In the genomic region with DNA sequence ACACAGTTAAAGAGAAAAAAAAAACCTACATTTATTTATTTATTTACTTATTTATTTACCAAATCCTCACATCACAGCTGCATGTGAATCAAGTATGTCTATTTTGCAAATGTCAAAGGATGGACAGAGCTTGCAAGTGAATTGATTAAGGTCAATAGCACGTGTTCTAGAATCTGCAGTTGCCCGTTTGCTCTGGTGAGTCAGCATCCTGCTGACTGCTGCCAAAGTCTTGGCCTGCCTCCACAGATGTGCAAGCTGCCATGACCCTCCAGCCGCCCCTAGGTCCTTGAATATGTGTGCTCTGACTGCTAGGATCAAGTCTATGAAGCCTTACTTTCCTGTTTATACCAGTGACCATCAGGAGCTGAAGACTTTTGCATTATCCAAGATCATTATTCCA, we compare ENCODE assay signal across 12 cellular contexts.
DNase-seq lines count a peak whose midpoint lies in the region; ATAC-seq and TF ChIP-seq lines count a peak whose summit lies in the region.
"Had no signal": no experiment of that assay in that cellular context is flagged by ENCODE, and none has a peak within 500 bp of the region (broad histone marks: within the 10 kb centered on the region; RNA-seq: fewer than 3 reads in every experiment).

No MANE protein-coding gene starts in this region.

- no peak overlapping the region for H3K9ac ChIP-seq in NT2/D1 (ENCODE audit: insufficient read length, low read depth)

- H3K27me3 ChIP-seq in NT2/D1 (ENCODE audit: insufficient read depth, insufficient read length) = no peaks in the 10 kb centered on the region
- H3K27me3 ChIP-seq in right lobe of liver = no peaks in the 10 kb centered on the region
- H3K27me3 ChIP-seq in dorsolateral prefrontal cortex = no peaks in the 10 kb centered on the region
- H3K27me3 ChIP-seq in aorta (ENCODE audit: control insufficient read depth in 1 of 2, insufficient read depth in 2 of 2, low read length in 1 of 2) = no peaks in the 10 kb centered on the region
- H3K27me3 ChIP-seq: spleen had no signal

- H3K9me3 ChIP-seq in NT2/D1 (ENCODE audit: insufficient read depth, low read length) (no peaks in the 10 kb centered on the region), right lobe of liver (no peaks in the 10 kb centered on the region), aorta (ENCODE audit: control insufficient read depth, low read length) (no peaks in the 10 kb centered on the region)
- H3K9me3 ChIP-seq: spleen had no signal

- peak; percentile 46 for ATAC-seq in HG03432 (IDR thresholded peaks at IDR 0.05; ENCODE audit: unreplicated experiment)
- ATAC-seq in right lobe of liver = peak; percentile 62 to 98 (median 74)
- ATAC-seq in aorta (ENCODE audit: low FRiP score) = no peak

- no peaks in the 10 kb centered on the region for H3K36me3 Mint-ChIP-seq in progenitor cell of endocrine pancreas (ENCODE audit: insufficient read depth)
- H3K36me3 Mint-ChIP-seq: mesothelial cell of epicardium had no signal

- no peak for TF ChIP-seq CTCF in right lobe of liver (IDR thresholded peaks at IDR 0.05)
- TF ChIP-seq CTCF in progenitor cell of endocrine pancreas (IDR thresholded peaks at IDR 0.05; ENCODE audit: unreplicated experiment) = no peak
- no peak for TF ChIP-seq CTCF in dorsolateral prefrontal cortex (IDR thresholded peaks at IDR 0.05 in 54 of 56, conservative IDR thresholded peaks at IDR 0.05 in 2 of 56; ENCODE audit: low read depth in 1 of 56, partially characterized antibody in 56 of 56)

- no peak overlapping the region for H3K27ac ChIP-seq in right lobe of liver
- H3K27ac ChIP-seq in dorsolateral prefrontal cortex = no peak overlapping the region
- H3K27ac ChIP-seq in aorta (ENCODE audit: low read depth in 1 of 2, low read length in 2 of 2) = no peak overlapping the region
- H3K27ac ChIP-seq: spleen, WERI-Rb-1 had no signal

- H3K4me1 ChIP-seq in NT2/D1 (ENCODE audit: insufficient read depth, insufficient read length) (no peaks in the 10 kb centered on the region), right lobe of liver (no peaks in the 10 kb centered on the region), aorta (ENCODE audit: control insufficient read depth in 1 of 2, insufficient read depth in 2 of 2, low read length in 2 of 2) (no peaks in the 10 kb centered on the region)
- H3K4me1 ChIP-seq: spleen had no signal

- no peak for TF ChIP-seq POLR2A in right lobe of liver (IDR thresholded peaks at IDR 0.05)

- no peaks in the 10 kb centered on the region for H3K36me3 ChIP-seq in NT2/D1 (ENCODE audit: insufficient read depth, insufficient read length, low read length)
- no peaks in the 10 kb centered on the region for H3K36me3 ChIP-seq in right lobe of liver
- H3K36me3 ChIP-seq in aorta (ENCODE audit: control insufficient read depth in 1 of 2, insufficient read depth in 2 of 2, low read length in 1 of 2) = no peaks in the 10 kb centered on the region
- H3K36me3 ChIP-seq: spleen, WERI-Rb-1 had no signal

- H3K4me1 Mint-ChIP-seq in progenitor cell of endocrine pancreas (ENCODE audit: low read depth) = no peaks in the 10 kb centered on the region

- peaks cover 5% of the 10 kb centered on the region for H3K27me3 Mint-ChIP-seq in progenitor cell of endocrine pancreas

- intact Hi-C loops in right lobe of liver (cut with DNase I) (no loop called here), dorsolateral prefrontal cortex (cut with DNase I) (no loop called here), aorta (cut with DNase I) (no loop called here)

- H3K27ac Mint-ChIP-seq in progenitor cell of endocrine pancreas = no peak overlapping the region
- H3K27ac Mint-ChIP-seq: CD4-positive, alpha-beta T cell; mesothelial cell of epicardium had no signal

- DNase-seq in NT2/D1 (ENCODE audit: low read depth, low spot score) = peak; percentile 18
- peak; percentile 5 for DNase-seq in dermis blood vessel endothelial cell
- peak in 1 of 3 donors; percentile 61 for DNase-seq in right lobe of liver
- no peak for DNase-seq in progenitor cell of endocrine pancreas (ENCODE audit: low spot score, unreplicated experiment)
- DNase-seq in dorsolateral prefrontal cortex = no peak
- DNase-seq in aorta = no peak
- DNase-seq: activated naive CD4-positive, alpha-beta T cell treated with anti-CD3 and anti-CD28 coated beads, Interleukin-2, amount 50 U/mL, for 16 hours; CD4-positive, alpha-beta T cell; spleen; WERI-Rb-1 had no signal

- no peaks in the 10 kb centered on the region for H3K9me3 Mint-ChIP-seq in progenitor cell of endocrine pancreas (ENCODE audit: low read depth)
- H3K9me3 Mint-ChIP-seq: CD4-positive, alpha-beta T cell; mesothelial cell of epicardium had no signal

- 0% methylated on average over 3 of the region's 3 CpGs for WGBS in right lobe of liver (ENCODE audit: insufficient coverage, low coverage, low lambda C conversion rate, missing lambda C conversion rate)
- 19% methylated on average over 3 of the region's 3 CpGs for WGBS in aorta, 2 donors

- no peak overlapping the region for H3K4me3 Mint-ChIP-seq in progenitor cell of endocrine pancreas (ENCODE audit: low read depth)
- H3K4me3 Mint-ChIP-seq: CD4-positive, alpha-beta T cell; mesothelial cell of epicardium had no signal

- no peak overlapping the region for H3K4me3 ChIP-seq in NT2/D1 (ENCODE audit: insufficient read length, low read depth)
- no peak overlapping the region for H3K4me3 ChIP-seq in right lobe of liver
- no peak overlapping the region for H3K4me3 ChIP-seq in dorsolateral prefrontal cortex
- H3K4me3 ChIP-seq in aorta (ENCODE audit: low read length in 2 of 2) = no peak overlapping the region
- H3K4me3 ChIP-seq: spleen had no signal

Comparison
In these comparisons a context has a peak if more than half of its experiments do, and no peak if none do; other contexts are left out.
1. DNase-seq: peak in NT2/D1 (single experiment) and dermis blood vessel endothelial cell (single experiment); none in progenitor cell of endocrine pancreas (single experiment), dorsolateral prefrontal cortex (0 of 10) and aorta (0 of 2).